ENCODE assay signal across 14 cellular contexts in genomic region chr19:35167251-35168119, GRCh38. TPM values are rescaled to one million over a fixed set of nuclear protein-coding genes. Genes with fewer than 3 reads are reported as not detected.
DNase-seq lines count a peak whose midpoint lies in the region; ATAC-seq, FAIRE-seq and TF ChIP-seq lines count a peak whose summit lies in the region.
"Had no signal": no experiment of that assay in that cellular context is flagged by ENCODE, and none has a peak within 500 bp of the region (broad histone marks: within the 10 kb centered on the region; RNA-seq: fewer than 3 reads in every experiment).

No MANE protein-coding gene starts in this region.

- no peak for TF ChIP-seq POLR2A in GM12878 (IDR thresholded peaks at IDR 0.05; ENCODE audit: low read depth, low read length)
- no peak for TF ChIP-seq POLR2A in sigmoid colon (IDR thresholded peaks at IDR 0.05)
- no peak for TF ChIP-seq POLR2A in tibial nerve (IDR thresholded peaks at IDR 0.05)

- no peaks in the 10 kb centered on the region for H3K27me3 Mint-ChIP-seq in activated CD4-positive, alpha-beta T cell treated with anti-CD3 and anti-CD28 coated beads, Interleukin-2, amount 10 ng/mL, durations not matched to agents 7 days and 5 days

- RAD21 ChIA-PET in GM12878 (lab: Charles Lee; ENCODE audit: unreplicated experiment) = no interaction called here

- TF ChIP-seq RAD21 in GM12878 (IDR thresholded peaks at IDR 0.05; ENCODE audit: insufficient read depth, low read depth, low read length) = no peak

- DNase-seq in activated CD4-positive, alpha-beta T cell treated with anti-CD3 and anti-CD28 coated beads, Interleukin-2, amount 10 ng/mL, durations not matched to agents 7 days and 5 days = peak; percentile 27
- no peak for DNase-seq in activated CD4-positive, alpha-beta T cell treated with anti-CD3 and anti-CD28 coated beads, Interleukin-2, amount 50 U/mL, for 48 hours
- DNase-seq in PC-3 = no peak
- no peak for DNase-seq in GM12878 (ENCODE audit: low read depth, low spot score)
- DNase-seq in sigmoid colon = peak; percentile 41
- no peak for DNase-seq in central memory CD4-positive, alpha-beta T cell
- DNase-seq in tibial nerve (ENCODE audit: low spot score in 2 of 2) = no peak
- DNase-seq: NCI-H1092, NCI-H82 had no signal

- peaks cover 26% of the 10 kb centered on the region for H3K4me1 ChIP-seq in PC-3 (ENCODE audit: insufficient read depth, low read length)
- H3K4me1 ChIP-seq in GM12878 (ENCODE audit: control insufficient read depth, insufficient read depth, low read length) = peaks cover 11% of the 10 kb centered on the region; the same call in 1 of the 2 replicates
- H3K4me1 ChIP-seq in sigmoid colon = no peaks in the 10 kb centered on the region
- H3K4me1 ChIP-seq in tibial nerve = no peaks in the 10 kb centered on the region

- SMC1A ChIA-PET in GM12878 (lab: Charles Lee; ENCODE audit: uncharacterized antibody, unreplicated experiment) = interaction anchor here (1.2 kb wide), 2 partner anchors 26 to 39 kb away, joined by 3 read pairs; no protein-coding TSS in a partner anchor

- TF ChIP-seq EP300 in GM12878 (IDR thresholded peaks at IDR 0.05; ENCODE audit: borderline replicate concordance in 1 of 2, control insufficient read depth in 1 of 2, low read depth in 2 of 2, low read length in 2 of 2) = no peak
- TF ChIP-seq EP300 in sigmoid colon (IDR thresholded peaks at IDR 0.05) = no peak
- TF ChIP-seq EP300 in tibial nerve (IDR thresholded peaks at IDR 0.05) = no peak

- H3K9me3 Mint-ChIP-seq in activated CD4-positive, alpha-beta T cell treated with anti-CD3 and anti-CD28 coated beads, Interleukin-2, amount 10 ng/mL, durations not matched to agents 7 days and 5 days = peaks cover 44% of the 10 kb centered on the region

- peaks cover 51% of the 10 kb centered on the region for H3K4me1 Mint-ChIP-seq in activated CD4-positive, alpha-beta T cell treated with anti-CD3 and anti-CD28 coated beads, Interleukin-2, amount 10 ng/mL, durations not matched to agents 7 days and 5 days
- H3K4me1 Mint-ChIP-seq: neural crest cell had no signal

- peak overlapping the region; percentile 91 for H3K27ac Mint-ChIP-seq in activated CD4-positive, alpha-beta T cell treated with anti-CD3 and anti-CD28 coated beads, Interleukin-2, amount 10 ng/mL, durations not matched to agents 7 days and 5 days

- POLR2A ChIA-PET in activated CD4-positive, alpha-beta T cell treated with anti-CD3 and anti-CD28 coated beads, Interleukin-2, amount 10 ng/mL, durations not matched to agents 7 days and 5 days (lab: Charles Lee) = no interaction called here
- POLR2A ChIA-PET in PC-3 (lab: Charles Lee; ENCODE audit: unreplicated experiment) (no interaction called here), GM12878 (lab: Charles Lee) (interaction anchor here (0.8 kb wide), 2 partner anchors 13 to 38 kb away, joined by 3 to 4 read pairs; partner anchors contain the start of gene FXYD5)

- WGBS in GM12878 (ENCODE audit: insufficient coverage, insufficient replicate concordance, low lambda C conversion rate, missing lambda C conversion rate) = 72% methylated on average over 5 of the region's 5 CpGs
- 73% methylated on average over 5 of the region's 5 CpGs for WGBS in sigmoid colon, 2 donors
- 74 to 86% methylated on average over 5 of the region's 5 CpGs for WGBS in tibial nerve, 2 donors

- H3K36me3 ChIP-seq in PC-3 (ENCODE audit: low read depth, low read length) (peaks cover 49% of the 10 kb centered on the region), GM12878 (ENCODE audit: control insufficient read depth in 2 of 2, insufficient read depth in 2 of 2, low read length in 1 of 2) (peaks cover 28 to 36% of the 10 kb centered on the region in 2 experiments), sigmoid colon (peaks cover 0 to 29% (median 10%) of the 10 kb centered on the region in 4 donors), tibial nerve (peaks cover 0 to 74% (median 0%) of the 10 kb centered on the region in 3 donors)

- H2AFZ ChIP-seq in PC-3 (ENCODE audit: low read length) (no peak overlapping the region), GM12878 (ENCODE audit: control insufficient read depth, low read depth, low read length) (no peak overlapping the region)

- CTCF ChIA-PET in activated CD4-positive, alpha-beta T cell treated with anti-CD3 and anti-CD28 coated beads, Interleukin-2, amount 10 ng/mL, durations not matched to agents 7 days and 5 days (lab: Charles Lee) = interaction anchor here (1.6 to 3.2 kb wide), 2 partner anchors 12 to 14 kb away, joined by 4 to 14 read pairs; partner anchors contain the start of gene FXYD5
- CTCF ChIA-PET in PC-3 (lab: Charles Lee) = interaction anchor here (0.6 to 0.8 kb wide), 2 partner anchors 13 to 27 kb away, joined by 4 read pairs; no protein-coding TSS in a partner anchor
- CTCF ChIA-PET in GM12878 (lab: Yijun Ruan, JAX) = interaction anchor here (0.6 kb wide), 1 partner anchor 328 kb away, joined by 3 read pairs; no protein-coding TSS in a partner anchor

- no peaks in the 10 kb centered on the region for H3F3A ChIP-seq in PC-3 (ENCODE audit: low read length, unreplicated experiment)

- H3K27me3 ChIP-seq in PC-3 (ENCODE audit: low read length) = no peaks in the 10 kb centered on the region
- no peaks in the 10 kb centered on the region for H3K27me3 ChIP-seq in GM12878 (replicated peaks in 1 of 2; ENCODE audit: control insufficient read depth in 2 of 2, insufficient read depth in 2 of 2, low read length in 1 of 2)
- no peaks in the 10 kb centered on the region for H3K27me3 ChIP-seq in sigmoid colon
- no peaks in the 10 kb centered on the region for H3K27me3 ChIP-seq in tibial nerve

- no peaks in the 10 kb centered on the region for H3K9me2 ChIP-seq in PC-3 (replicated peaks; ENCODE audit: low read length)

- no peak for ATAC-seq in PC-3
- ATAC-seq in GM12878 = peak; percentile 26; the same call in 2 of the 3 replicates
- no peak for ATAC-seq in HG02970 (IDR thresholded peaks at IDR 0.05; ENCODE audit: low FRiP score, unreplicated experiment)

- H3K9me3 ChIP-seq in PC-3 (ENCODE audit: low read length) = peaks cover 5% of the 10 kb centered on the region; the same call in 1 of the 2 replicates
- H3K9me3 ChIP-seq in GM12878 (replicated peaks; ENCODE audit: control insufficient read depth, insufficient read depth, low read length) = peaks cover 36% of the 10 kb centered on the region
- peaks cover 6 to 15% (median 11%) of the 10 kb centered on the region in 4 donors for H3K9me3 ChIP-seq in sigmoid colon
- peaks cover 0 to 43% (median 0%) of the 10 kb centered on the region in 4 donors for H3K9me3 ChIP-seq in tibial nerve

- in situ Hi-C loops in GM12878 (cut with MboI) = no loop called here

- no TSS peak for BruUV-seq in PC-3 (replicated peaks; lab: Mats Ljungman, UMichigan)
- no TSS peak for BruUV-seq in GM12878 (replicated peaks; lab: Mats Ljungman, UMichigan)

- H3K79me2 ChIP-seq in PC-3 (ENCODE audit: low read length) (no peaks in the 10 kb centered on the region), GM12878 (ENCODE audit: control insufficient read depth, insufficient read depth, low read length) (no peaks in the 10 kb centered on the region)

- H4K20me1 ChIP-seq in PC-3 (ENCODE audit: low read length) = no peaks in the 10 kb centered on the region
- H4K20me1 ChIP-seq in GM12878 (ENCODE audit: control insufficient read depth, insufficient read depth) = no peaks in the 10 kb centered on the region

- peak overlapping the region; percentile 33; the same call in 1 of the 2 replicates for H3K27ac ChIP-seq in PC-3 (ENCODE audit: low read length)
- no peak overlapping the region for H3K27ac ChIP-seq in GM12878 (ENCODE audit: control insufficient read depth, insufficient read depth)
- no peak overlapping the region for H3K27ac ChIP-seq in sigmoid colon
- H3K27ac ChIP-seq in tibial nerve = peak overlapping the region in 1 of 4 donors; percentile 36

- H3K9ac ChIP-seq in PC-3 (ENCODE audit: low read length) (no peak overlapping the region), GM12878 (ENCODE audit: control insufficient read depth, insufficient read depth, low read length) (no peak overlapping the region)

- no peak overlapping the region for H3K4me3 Mint-ChIP-seq in activated CD4-positive, alpha-beta T cell treated with anti-CD3 and anti-CD28 coated beads, Interleukin-2, amount 10 ng/mL, durations not matched to agents 7 days and 5 days
- H3K4me3 Mint-ChIP-seq: neural crest cell had no signal

- no peak for FAIRE-seq in GM12878 (lab: Jason Lieb, UNC)
- FAIRE-seq: G401.6 had no signal

- no peak overlapping the region; the same call in 1 of the 2 replicates for H3K4me2 ChIP-seq in PC-3 (ENCODE audit: low read length)
- no peak overlapping the region for H3K4me2 ChIP-seq in GM12878 (ENCODE audit: control insufficient read depth, insufficient read depth)

- H3K36me3 Mint-ChIP-seq in activated CD4-positive, alpha-beta T cell treated with anti-CD3 and anti-CD28 coated beads, Interleukin-2, amount 10 ng/mL, durations not matched to agents 7 days and 5 days (ENCODE audit: low read depth) = peaks cover 93% of the 10 kb centered on the region

- no peak overlapping the region for H3K4me3 ChIP-seq in PC-3 (ENCODE audit: low read length)
- no peak overlapping the region for H3K4me3 ChIP-seq in GM12878
- H3K4me3 ChIP-seq in sigmoid colon = no peak overlapping the region
- H3K4me3 ChIP-seq in tibial nerve = no peak overlapping the region

- TF ChIP-seq CTCF in PC-3 (conservative IDR thresholded peaks at IDR 0.05; ENCODE audit: low read depth, low read length) (no peak), GM12878 (IDR thresholded peaks at IDR 0.05 in 2 of 3, conservative IDR thresholded peaks at IDR 0.05 in 1 of 3; ENCODE audit: control insufficient read depth in 2 of 3, extremely low read depth in 1 of 3, insufficient read depth in 1 of 3, low read depth in 3 of 3, low read length in 3 of 3) (no peak), sigmoid colon (IDR thresholded peaks at IDR 0.05) (no peak), tibial nerve (IDR thresholded peaks at IDR 0.05) (no peak)

- intact Hi-C loops in PC-3 (cut with micrococcal nuclease) = no loop called here
- intact Hi-C loops in GM12878 (cut with micrococcal nuclease; ENCODE audit: unreplicated experiment) = no loop called here
- intact Hi-C loops in sigmoid colon (cut with DNase I) = no loop called here

RNA-seq across cellular contexts. Expression of gene FXYD5, which starts 12.9 kb away (rescaled TPM):
- total RNA-seq in activated CD4-positive, alpha-beta T cell treated with anti-CD3 and anti-CD28 coated beads, Interleukin-2, amount 10 ng/mL, durations not matched to agents 7 days and 5 days = 100 to 1,000 TPM; 455 to 524 TPM
- total RNA-seq in PC-3 (2014; rRNA removed) (114 and 123 TPM in 2 replicates), GM12878 (2014; rRNA removed) (87.9 and 98.5 TPM in 2 replicates), GM12878 (2014; rRNA removed; fragmentation: Illumina TruSeq; extraction: Trizol) (81.3 and 93.1 TPM in 2 replicates), GM12878 (2021) (94.7 and 106 TPM in 2 replicates), sigmoid colon (10 to 100 TPM; 20.1 to 32.4 (median 28.8) TPM), tibial nerve (10 to 100 TPM; 19.9 to 53.4 (median 37.5) TPM)
- 52.2 and 59.7 TPM in 2 replicates for total RNA-seq in GM12878 (2013; cell fraction: nucleolus; rRNA removed)
- 80.1 TPM for polyA plus RNA-seq in GM12878 (2011; ENCODE audit: low read depth)
- polyA plus RNA-seq in GM12878 (2011; rRNA removed) (46.4 and 82.4 TPM in 2 replicates), GM12878 (2014; fragmentation: Illumina TruSeq; extraction: Trizol) (117 and 159 TPM in 2 replicates), GM12878 (2014; fragmentation: Nextera tagmentation; extraction: Ambion mirVana) (10 to 100 TPM; 30.0 to 50.9 TPM), GM12878 (2014; rRNA removed) (63.2 and 73.1 TPM in 2 replicates), GM12878 (2016; fragmentation: Nextera tagmentation; extraction: Ambion mirVana) (100 to 1,000 TPM; 105 to 118 TPM), sigmoid colon (100 to 1,000 TPM in 1 of 3 donors, 10 to 100 TPM in 2; 18.5 to 102 (median 27.0) TPM)
- polyA plus RNA-seq in GM12878 (2011; cell fraction: cytosol; rRNA removed) = 211 and 223 TPM in 2 replicates
- polyA plus RNA-seq in GM12878 (2011; cell fraction: nucleus; rRNA removed) = 94.1 and 97.6 TPM in 2 replicates
- polyA plus RNA-seq in GM12878 (2012) = 141 and 168 TPM in 2 replicates
- polyA minus RNA-seq in GM12878 (2011; rRNA and poly(A)+ RNA removed) = 128 and 219 TPM in 2 replicates
- 99.8 and 105 TPM in 2 replicates for polyA minus RNA-seq in GM12878 (2011; cell fraction: cytosol; rRNA and poly(A)+ RNA removed)
- polyA minus RNA-seq in GM12878 (2011; cell fraction: nucleus; rRNA and poly(A)+ RNA removed) = 31.8 and 51.6 TPM in 2 replicates

RNA-seq across cellular contexts. Expression of gene FXYD7, which starts 24.4 kb away (rescaled TPM):
- 1 to 10 TPM; 4.5 to 5.0 TPM for total RNA-seq in activated CD4-positive, alpha-beta T cell treated with anti-CD3 and anti-CD28 coated beads, Interleukin-2, amount 10 ng/mL, durations not matched to agents 7 days and 5 days
- not detected in 2 replicates for total RNA-seq in PC-3 (2014; rRNA removed)
- not detected in 2 replicates for total RNA-seq in GM12878 (2013; cell fraction: nucleolus; rRNA removed)
- not detected in 2 replicates for total RNA-seq in GM12878 (2014; rRNA removed)
- not detected in 2 replicates for total RNA-seq in GM12878 (2014; rRNA removed; fragmentation: Illumina TruSeq; extraction: Trizol)
- total RNA-seq in GM12878 (2021) = 0.28 TPM in 1 of 2 replicates, not detected in the other
- not detected for polyA plus RNA-seq in GM12878 (2011; ENCODE audit: low read depth)
- 0.07 and 0.12 TPM in 2 replicates for polyA plus RNA-seq in GM12878 (2011; rRNA removed)
- 0.28 and 0.40 TPM in 2 replicates for polyA plus RNA-seq in GM12878 (2011; cell fraction: cytosol; rRNA removed)
- 0.53 and 0.67 TPM in 2 replicates for polyA plus RNA-seq in GM12878 (2011; cell fraction: nucleus; rRNA removed)
- polyA plus RNA-seq in GM12878 (2012) = 0.15 and 0.19 TPM in 2 replicates
- not detected in 2 replicates for polyA plus RNA-seq in GM12878 (2014; fragmentation: Illumina TruSeq; extraction: Trizol)
- polyA plus RNA-seq in GM12878 (2014; fragmentation: Nextera tagmentation; extraction: Ambion mirVana) = under 1 TPM in 1 of 2 experiments, not detected in 1; 0.07 TPM
- polyA plus RNA-seq in GM12878 (2014; rRNA removed) = 0.37 TPM in 1 of 2 replicates, not detected in the other
- polyA plus RNA-seq in GM12878 (2016; fragmentation: Nextera tagmentation; extraction: Ambion mirVana) = not detected
- polyA minus RNA-seq in GM12878 (2011; rRNA and poly(A)+ RNA removed) = not detected in 2 replicates
- polyA minus RNA-seq in GM12878 (2011; cell fraction: cytosol; rRNA and poly(A)+ RNA removed) = not detected in 2 replicates
- not detected in 2 replicates for polyA minus RNA-seq in GM12878 (2011; cell fraction: nucleus; rRNA and poly(A)+ RNA removed)
- 1 to 10 TPM in 1 of 4 donors, not detected in 3; 3.3 TPM for total RNA-seq in sigmoid colon
- polyA plus RNA-seq in sigmoid colon = 1 to 10 TPM in 1 of 3 donors, not detected in 2; 1.7 TPM
- 1 to 10 TPM in 3 of 4 donors, not detected in 1; 2.5 to 5.9 (median 5.7) TPM for total RNA-seq in tibial nerve
- total RNA-seq: epithelial cell of proximal tubule had no signal

RNA-seq across cellular contexts. Expression of gene FXYD1, which starts 28.9 kb away (rescaled TPM):
- 1 to 10 TPM; 1.0 to 1.8 TPM for total RNA-seq in activated CD4-positive, alpha-beta T cell treated with anti-CD3 and anti-CD28 coated beads, Interleukin-2, amount 10 ng/mL, durations not matched to agents 7 days and 5 days
- not detected in 2 replicates for total RNA-seq in PC-3 (2014; rRNA removed)
- total RNA-seq in GM12878 (2013; cell fraction: nucleolus; rRNA removed) = not detected in 2 replicates
- total RNA-seq in GM12878 (2014; rRNA removed) = 1.0 TPM in 1 of 2 replicates, not detected in the other
- total RNA-seq in GM12878 (2014; rRNA removed; fragmentation: Illumina TruSeq; extraction: Trizol) = not detected in 2 replicates
- 1.2 and 1.4 TPM in 2 replicates for total RNA-seq in GM12878 (2021)
- polyA plus RNA-seq in GM12878 (2011; ENCODE audit: low read depth) = not detected
- polyA plus RNA-seq in GM12878 (2011; rRNA removed) = 0.29 and 0.54 TPM in 2 replicates
- 0.21 and 0.75 TPM in 2 replicates for polyA plus RNA-seq in GM12878 (2011; cell fraction: cytosol; rRNA removed)
- 0.82 and 1.0 TPM in 2 replicates for polyA plus RNA-seq in GM12878 (2011; cell fraction: nucleus; rRNA removed)
- 0.29 and 0.37 TPM in 2 replicates for polyA plus RNA-seq in GM12878 (2012)
- 0.34 TPM in 1 of 2 replicates, not detected in the other for polyA plus RNA-seq in GM12878 (2014; fragmentation: Illumina TruSeq; extraction: Trizol)
- not detected for polyA plus RNA-seq in GM12878 (2014; fragmentation: Nextera tagmentation; extraction: Ambion mirVana)
- 0.14 and 0.37 TPM in 2 replicates for polyA plus RNA-seq in GM12878 (2014; rRNA removed)
- polyA plus RNA-seq in GM12878 (2016; fragmentation: Nextera tagmentation; extraction: Ambion mirVana) = under 1 TPM in 1 of 2 experiments, not detected in 1; 0.44 TPM
- polyA minus RNA-seq in GM12878 (2011; rRNA and poly(A)+ RNA removed) = 0.62 TPM in 1 of 2 replicates, not detected in the other
- not detected in 2 replicates for polyA minus RNA-seq in GM12878 (2011; cell fraction: cytosol; rRNA and poly(A)+ RNA removed)
- not detected in 2 replicates for polyA minus RNA-seq in GM12878 (2011; cell fraction: nucleus; rRNA and poly(A)+ RNA removed)
- total RNA-seq in sigmoid colon = 100 to 1,000 TPM in 1 of 4 donors, 10 to 100 TPM in 3; 39.1 to 107 (median 44.6) TPM
- 10 to 100 TPM in 2 of 3 donors, 1 to 10 TPM in 1; 6.0 to 57.7 (median 15.0) TPM for polyA plus RNA-seq in sigmoid colon
- 100 to 1,000 TPM in 1 of 4 donors, 10 to 100 TPM in 3; 72.9 to 193 (median 84.9) TPM for total RNA-seq in tibial nerve
- total RNA-seq: epithelial cell of proximal tubule had no signal

RNA-seq across cellular contexts. Expression of gene LGI4, which starts 32.6 kb away (rescaled TPM):
- under 1 TPM; 0.37 to 0.40 TPM for total RNA-seq in activated CD4-positive, alpha-beta T cell treated with anti-CD3 and anti-CD28 coated beads, Interleukin-2, amount 10 ng/mL, durations not matched to agents 7 days and 5 days
- total RNA-seq in PC-3 (2014; rRNA removed) (0.22 TPM in 1 of 2 replicates, not detected in the other), GM12878 (2014; rRNA removed) (0.16 TPM in 1 of 2 replicates, not detected in the other), GM12878 (2014; rRNA removed; fragmentation: Illumina TruSeq; extraction: Trizol) (not detected in 2 replicates), GM12878 (2021) (0.29 TPM in 1 of 2 replicates, not detected in the other), sigmoid colon (10 to 100 TPM; 29.0 to 47.1 (median 35.1) TPM), tibial nerve (100 to 1,000 TPM; 207 to 323 (median 302) TPM)
- total RNA-seq in GM12878 (2013; cell fraction: nucleolus; rRNA removed) = 0.17 TPM in 1 of 2 replicates, not detected in the other
- not detected for polyA plus RNA-seq in GM12878 (2011; ENCODE audit: low read depth)
- polyA plus RNA-seq in GM12878 (2011; rRNA removed) (0.11 TPM in 1 of 2 replicates, not detected in the other), GM12878 (2014; fragmentation: Illumina TruSeq; extraction: Trizol) (not detected in 2 replicates), GM12878 (2014; fragmentation: Nextera tagmentation; extraction: Ambion mirVana) (not detected), GM12878 (2014; rRNA removed) (not detected in 2 replicates), GM12878 (2016; fragmentation: Nextera tagmentation; extraction: Ambion mirVana) (not detected), sigmoid colon (10 to 100 TPM in 1 of 3 donors, 1 to 10 TPM in 2; 4.2 to 35.7 (median 9.0) TPM)
- 0.08 and 0.15 TPM in 2 replicates for polyA plus RNA-seq in GM12878 (2011; cell fraction: cytosol; rRNA removed)
- polyA plus RNA-seq in GM12878 (2011; cell fraction: nucleus; rRNA removed) = 0.85 and 0.99 TPM in 2 replicates
- polyA plus RNA-seq in GM12878 (2012) = 0.03 and 0.20 TPM in 2 replicates
- polyA minus RNA-seq in GM12878 (2011; rRNA and poly(A)+ RNA removed) = not detected in 2 replicates
- not detected in 2 replicates for polyA minus RNA-seq in GM12878 (2011; cell fraction: cytosol; rRNA and poly(A)+ RNA removed)
- polyA minus RNA-seq in GM12878 (2011; cell fraction: nucleus; rRNA and poly(A)+ RNA removed) = not detected in 2 replicates
- total RNA-seq: epithelial cell of proximal tubule had no signal

RNA-seq across cellular contexts. Expression of gene FXYD3, which starts 51.9 kb away (rescaled TPM):
- total RNA-seq in activated CD4-positive, alpha-beta T cell treated with anti-CD3 and anti-CD28 coated beads, Interleukin-2, amount 10 ng/mL, durations not matched to agents 7 days and 5 days = not detected
- total RNA-seq in PC-3 (2014; rRNA removed) (48.7 and 61.6 TPM in 2 replicates), GM12878 (2014; rRNA removed) (not detected in 2 replicates), GM12878 (2014; rRNA removed; fragmentation: Illumina TruSeq; extraction: Trizol) (not detected in 2 replicates), GM12878 (2021) (0.44 and 0.80 TPM in 2 replicates), sigmoid colon (10 to 100 TPM in 2 of 4 donors, 1 to 10 TPM in 2; 3.7 to 15.3 (median 8.2) TPM), tibial nerve (10 to 100 TPM; 10.8 to 33.9 (median 16.6) TPM)
- total RNA-seq in GM12878 (2013; cell fraction: nucleolus; rRNA removed) = not detected in 2 replicates
- polyA plus RNA-seq in GM12878 (2011; ENCODE audit: low read depth) = not detected
- polyA plus RNA-seq in GM12878 (2011; rRNA removed) (not detected in 2 replicates), GM12878 (2014; fragmentation: Illumina TruSeq; extraction: Trizol) (not detected in 2 replicates), GM12878 (2014; fragmentation: Nextera tagmentation; extraction: Ambion mirVana) (under 1 TPM in 1 of 2 experiments, not detected in 1; 0.09 TPM), GM12878 (2014; rRNA removed) (not detected in 2 replicates), GM12878 (2016; fragmentation: Nextera tagmentation; extraction: Ambion mirVana) (not detected), sigmoid colon (1,000 to 10,000 TPM; 2,472 to 3,333 (median 2,871) TPM)
- not detected in 2 replicates for polyA plus RNA-seq in GM12878 (2011; cell fraction: cytosol; rRNA removed)
- polyA plus RNA-seq in GM12878 (2011; cell fraction: nucleus; rRNA removed) = not detected in 2 replicates
- polyA plus RNA-seq in GM12878 (2012) = not detected in 2 replicates
- polyA minus RNA-seq in GM12878 (2011; rRNA and poly(A)+ RNA removed) = not detected in 2 replicates
- polyA minus RNA-seq in GM12878 (2011; cell fraction: cytosol; rRNA and poly(A)+ RNA removed) = not detected in 2 replicates
- polyA minus RNA-seq in GM12878 (2011; cell fraction: nucleus; rRNA and poly(A)+ RNA removed) = not detected in 2 replicates
- total RNA-seq: epithelial cell of proximal tubule, temporal lobe had no signal

Comparison
In these comparisons a context has a peak if more than half of its experiments do, and no peak if none do; other contexts are left out.
1. DNase-seq: peak in activated CD4-positive, alpha-beta T cell treated with anti-CD3 and anti-CD28 coated beads, Interleukin-2, amount 10 ng/mL, durations not matched to agents 7 days and 5 days (single experiment) and sigmoid colon (single experiment); none in activated CD4-positive, alpha-beta T cell treated with anti-CD3 and anti-CD28 coated beads, Interleukin-2, amount 50 U/mL, for 48 hours (0 of 2), PC-3 (single experiment), GM12878 (single experiment), central memory CD4-positive, alpha-beta T cell (single experiment) and tibial nerve (0 of 2).
2. RNA of gene FXYD1, which starts 28.9 kb away (total RNA-seq): 72.9 to 193 TPM in tibial nerve and 39.1 to 107 TPM in sigmoid colon; 1.0 to 1.8 TPM in activated CD4-positive, alpha-beta T cell treated with anti-CD3 and anti-CD28 coated beads, Interleukin-2, amount 10 ng/mL, durations not matched to agents 7 days and 5 days, 1.0 to 1.4 TPM in GM12878 and not detected in PC-3; every median in the first group is over 10 times any median in the second.